1 cellular context compared by ENCODE assay signal in the genomic region with DNA sequence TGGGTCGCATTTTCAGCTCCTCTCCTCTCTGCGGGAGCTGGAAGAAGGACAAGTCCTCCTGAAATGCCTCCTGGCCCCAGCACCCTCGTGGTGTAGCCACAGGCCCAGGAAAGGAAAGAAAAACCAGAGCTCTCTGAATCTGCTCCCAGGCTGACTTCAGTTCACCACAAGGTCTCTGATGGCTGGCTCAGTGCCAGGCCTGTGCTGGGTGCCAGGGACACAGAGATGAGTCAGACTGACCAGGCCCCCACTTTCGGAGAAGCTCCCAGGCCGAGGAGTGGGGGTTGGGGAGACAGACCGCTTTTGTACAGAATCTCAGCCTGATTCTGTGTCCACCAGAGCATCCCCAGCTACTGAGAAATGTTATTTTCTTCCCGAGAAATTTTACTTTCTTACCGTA.
TF ChIP-seq lines count a peak whose summit lies in the region.

No MANE protein-coding gene starts in this region.

TF ChIP-seq in HEK293, 187 proteins besides CTCF, POLR2A, EP300 and RAD21 (continued from another document):
- TF ChIP-seq, protein P1, sequence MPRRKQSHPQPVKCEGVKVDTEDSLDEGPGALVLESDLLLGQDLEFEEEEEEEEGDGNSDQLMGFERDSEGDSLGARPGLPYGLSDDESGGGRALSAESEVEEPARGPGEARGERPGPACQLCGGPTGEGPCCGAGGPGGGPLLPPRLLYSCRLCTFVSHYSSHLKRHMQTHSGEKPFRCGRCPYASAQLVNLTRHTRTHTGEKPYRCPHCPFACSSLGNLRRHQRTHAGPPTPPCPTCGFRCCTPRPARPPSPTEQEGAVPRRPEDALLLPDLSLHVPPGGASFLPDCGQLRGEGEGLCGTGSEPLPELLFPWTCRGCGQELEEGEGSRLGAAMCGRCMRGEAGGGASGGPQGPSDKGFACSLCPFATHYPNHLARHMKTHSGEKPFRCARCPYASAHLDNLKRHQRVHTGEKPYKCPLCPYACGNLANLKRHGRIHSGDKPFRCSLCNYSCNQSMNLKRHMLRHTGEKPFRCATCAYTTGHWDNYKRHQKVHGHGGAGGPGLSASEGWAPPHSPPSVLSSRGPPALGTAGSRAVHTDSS (tag by site-specific recombination; IDR thresholded peaks at IDR 0.05) = no peak
- no peak for TF ChIP-seq ZBTB8A (tag by site-specific recombination; IDR thresholded peaks at IDR 0.05)
- TF ChIP-seq ZNF391 (tag by site-specific recombination; IDR thresholded peaks at IDR 0.05; ENCODE audit: borderline replicate concordance, low read depth) = no peak
- TF ChIP-seq ZNF140 (tag by site-specific recombination; IDR thresholded peaks at IDR 0.05) = no peak
- TF ChIP-seq ZNF292 (tag by site-specific recombination; IDR thresholded peaks at IDR 0.05; ENCODE audit: borderline replicate concordance, low read depth) = no peak
- no peak for TF ChIP-seq ZNF585B (tag by site-specific recombination; IDR thresholded peaks at IDR 0.05)
- TF ChIP-seq, protein P2, sequence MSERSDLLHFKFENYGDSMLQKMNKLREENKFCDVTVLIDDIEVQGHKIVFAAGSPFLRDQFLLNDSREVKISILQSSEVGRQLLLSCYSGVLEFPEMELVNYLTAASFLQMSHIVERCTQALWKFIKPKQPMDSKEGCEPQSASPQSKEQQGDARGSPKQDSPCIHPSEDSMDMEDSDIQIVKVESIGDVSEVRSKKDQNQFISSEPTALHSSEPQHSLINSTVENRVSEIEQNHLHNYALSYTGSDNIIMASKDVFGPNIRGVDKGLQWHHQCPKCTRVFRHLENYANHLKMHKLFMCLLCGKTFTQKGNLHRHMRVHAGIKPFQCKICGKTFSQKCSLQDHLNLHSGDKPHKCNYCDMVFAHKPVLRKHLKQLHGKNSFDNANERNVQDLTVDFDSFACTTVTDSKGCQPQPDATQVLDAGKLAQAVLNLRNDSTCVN (tag by site-specific recombination; optimal IDR thresholded peaks at IDR 0.05) = no peak
- TF ChIP-seq RBAK (tag by site-specific recombination; IDR thresholded peaks at IDR 0.05) = no peak
- TF ChIP-seq ZSCAN30 (tag by site-specific recombination; IDR thresholded peaks at IDR 0.05) = no peak
- TF ChIP-seq ZNF311 (tag by site-specific recombination; IDR thresholded peaks at IDR 0.05; ENCODE audit: borderline replicate concordance) = no peak
- no peak for TF ChIP-seq ZBTB7A (tag by site-specific recombination; IDR thresholded peaks at IDR 0.05; ENCODE audit: low read depth)
- TF ChIP-seq, protein P3, sequence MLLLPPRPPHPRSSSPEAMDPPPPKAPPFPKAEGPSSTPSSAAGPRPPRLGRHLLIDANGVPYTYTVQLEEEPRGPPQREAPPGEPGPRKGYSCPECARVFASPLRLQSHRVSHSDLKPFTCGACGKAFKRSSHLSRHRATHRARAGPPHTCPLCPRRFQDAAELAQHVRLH (tag by site-specific recombination; IDR thresholded peaks at IDR 0.05) = no peak
- peak; percentile 97 for TF ChIP-seq ZNF660 (tag by site-specific recombination; IDR thresholded peaks at IDR 0.05)
- TF ChIP-seq ZNF48 (tag by site-specific recombination; IDR thresholded peaks at IDR 0.05) = no peak
- no peak for TF ChIP-seq ZNF626 (tag by site-specific recombination; IDR thresholded peaks at IDR 0.05)
- no peak for TF ChIP-seq ZNF394 (tag by site-specific recombination; IDR thresholded peaks at IDR 0.05; ENCODE audit: borderline replicate concordance)
- no peak for TF ChIP-seq ZNF335 (tag by site-specific recombination; conservative IDR thresholded peaks at IDR 0.05)
- TF ChIP-seq, protein P4, sequence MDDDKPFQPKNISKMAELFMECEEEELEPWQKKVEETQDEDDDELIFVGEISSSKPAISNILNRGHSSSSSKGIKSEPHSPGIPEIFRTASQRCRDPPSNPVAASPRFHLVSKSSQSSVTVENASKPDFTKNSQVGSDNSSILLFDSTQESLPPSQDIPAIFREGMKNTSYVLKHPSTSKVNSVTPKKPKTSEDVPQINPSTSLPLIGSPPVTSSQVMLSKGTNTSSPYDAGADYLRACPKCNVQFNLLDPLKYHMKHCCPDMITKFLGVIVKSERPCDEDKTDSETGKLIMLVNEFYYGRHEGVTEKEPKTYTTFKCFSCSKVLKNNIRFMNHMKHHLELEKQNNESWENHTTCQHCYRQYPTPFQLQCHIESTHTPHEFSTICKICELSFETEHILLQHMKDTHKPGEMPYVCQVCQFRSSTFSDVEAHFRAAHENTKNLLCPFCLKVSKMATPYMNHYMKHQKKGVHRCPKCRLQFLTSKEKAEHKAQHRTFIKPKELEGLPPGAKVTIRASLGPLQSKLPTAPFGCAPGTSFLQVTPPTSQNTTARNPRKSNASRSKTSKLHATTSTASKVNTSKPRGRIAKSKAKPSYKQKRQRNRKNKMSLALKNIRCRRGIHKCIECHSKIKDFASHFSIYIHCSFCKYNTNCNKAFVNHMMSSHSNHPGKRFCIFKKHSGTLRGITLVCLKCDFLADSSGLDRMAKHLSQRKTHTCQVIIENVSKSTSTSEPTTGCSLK (tag by site-specific recombination; IDR thresholded peaks at IDR 0.05) = no peak
- no peak for TF ChIP-seq ZNF324 (tag by site-specific recombination; IDR thresholded peaks at IDR 0.05)
- no peak for TF ChIP-seq ZNF214 (tag by site-specific recombination; IDR thresholded peaks at IDR 0.05; ENCODE audit: borderline replicate concordance)
- TF ChIP-seq ZNF157 (tag by site-specific recombination; IDR thresholded peaks at IDR 0.05) = no peak
- TF ChIP-seq ZNF155 (tag by site-specific recombination; IDR thresholded peaks at IDR 0.05) = no peak
- no peak for TF ChIP-seq ZFP37 (tag by site-specific recombination; IDR thresholded peaks at IDR 0.05)
- TF ChIP-seq, protein P5, sequence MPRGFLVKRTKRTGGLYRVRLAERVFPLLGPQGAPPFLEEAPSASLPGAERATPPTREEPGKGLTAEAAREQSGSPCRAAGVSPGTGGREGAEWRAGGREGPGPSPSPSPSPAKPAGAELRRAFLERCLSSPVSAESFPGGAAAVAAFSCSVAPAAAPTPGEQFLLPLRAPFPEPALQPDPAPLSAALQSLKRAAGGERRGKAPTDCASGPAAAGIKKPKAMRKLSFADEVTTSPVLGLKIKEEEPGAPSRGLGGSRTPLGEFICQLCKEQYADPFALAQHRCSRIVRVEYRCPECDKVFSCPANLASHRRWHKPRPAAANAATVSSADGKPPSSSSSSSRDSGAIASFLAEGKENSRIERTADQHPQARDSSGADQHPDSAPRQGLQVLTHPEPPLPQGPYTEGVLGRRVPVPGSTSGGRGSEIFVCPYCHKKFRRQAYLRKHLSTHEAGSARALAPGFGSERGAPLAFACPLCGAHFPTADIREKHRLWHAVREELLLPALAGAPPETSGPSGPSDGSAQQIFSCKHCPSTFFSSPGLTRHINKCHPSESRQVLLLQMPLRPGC (tag by site-specific recombination; IDR thresholded peaks at IDR 0.05) = no peak
- TF ChIP-seq ZNF266 (tag by site-specific recombination; IDR thresholded peaks at IDR 0.05; ENCODE audit: low read depth) = no peak
- no peak for TF ChIP-seq WT1 (tag by site-specific recombination; IDR thresholded peaks at IDR 0.05)
- TF ChIP-seq ZFP69B (tag by site-specific recombination; IDR thresholded peaks at IDR 0.05) = no peak
- TF ChIP-seq, protein P6, sequence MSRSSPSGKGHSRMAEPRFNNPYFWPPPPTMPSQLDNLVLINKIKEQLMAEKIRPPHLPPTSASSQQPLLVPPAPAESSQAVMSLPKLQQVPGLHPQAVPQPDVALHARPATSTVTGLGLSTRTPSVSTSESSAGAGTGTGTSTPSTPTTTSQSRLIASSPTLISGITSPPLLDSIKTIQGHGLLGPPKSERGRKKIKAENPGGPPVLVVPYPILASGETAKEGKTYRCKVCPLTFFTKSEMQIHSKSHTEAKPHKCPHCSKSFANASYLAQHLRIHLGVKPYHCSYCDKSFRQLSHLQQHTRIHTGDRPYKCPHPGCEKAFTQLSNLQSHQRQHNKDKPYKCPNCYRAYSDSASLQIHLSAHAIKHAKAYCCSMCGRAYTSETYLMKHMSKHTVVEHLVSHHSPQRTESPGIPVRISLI (tag by site-specific recombination; IDR thresholded peaks at IDR 0.05) = no peak
- TF ChIP-seq MYNN (tag by site-specific recombination; IDR thresholded peaks at IDR 0.05; ENCODE audit: borderline replicate concordance) = no peak
- 0 out of 2 replicates have a peak, but pooled peaks have one; percentile 45 for TF ChIP-seq ZNF37A (tag by site-specific recombination; IDR thresholded peaks at IDR 0.05)
- TF ChIP-seq ZNF747 (tag by site-specific recombination; IDR thresholded peaks at IDR 0.05) = no peak
- TF ChIP-seq TRIM28 (IDR thresholded peaks at IDR 0.05; ENCODE audit: borderline replicate concordance, low read length) = no peak
- no peak for TF ChIP-seq ZNF221 (tag by site-specific recombination; IDR thresholded peaks at IDR 0.05; ENCODE audit: borderline replicate concordance)
- TF ChIP-seq, protein P7, sequence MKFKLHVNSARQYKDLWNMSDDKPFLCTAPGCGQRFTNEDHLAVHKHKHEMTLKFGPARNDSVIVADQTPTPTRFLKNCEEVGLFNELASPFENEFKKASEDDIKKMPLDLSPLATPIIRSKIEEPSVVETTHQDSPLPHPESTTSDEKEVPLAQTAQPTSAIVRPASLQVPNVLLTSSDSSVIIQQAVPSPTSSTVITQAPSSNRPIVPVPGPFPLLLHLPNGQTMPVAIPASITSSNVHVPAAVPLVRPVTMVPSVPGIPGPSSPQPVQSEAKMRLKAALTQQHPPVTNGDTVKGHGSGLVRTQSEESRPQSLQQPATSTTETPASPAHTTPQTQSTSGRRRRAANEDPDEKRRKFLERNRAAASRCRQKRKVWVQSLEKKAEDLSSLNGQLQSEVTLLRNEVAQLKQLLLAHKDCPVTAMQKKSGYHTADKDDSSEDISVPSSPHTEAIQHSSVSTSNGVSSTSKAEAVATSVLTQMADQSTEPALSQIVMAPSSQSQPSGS (tag by site-specific recombination; IDR thresholded peaks at IDR 0.05; ENCODE audit: low read depth) = no peak
- TF ChIP-seq, protein P8, sequence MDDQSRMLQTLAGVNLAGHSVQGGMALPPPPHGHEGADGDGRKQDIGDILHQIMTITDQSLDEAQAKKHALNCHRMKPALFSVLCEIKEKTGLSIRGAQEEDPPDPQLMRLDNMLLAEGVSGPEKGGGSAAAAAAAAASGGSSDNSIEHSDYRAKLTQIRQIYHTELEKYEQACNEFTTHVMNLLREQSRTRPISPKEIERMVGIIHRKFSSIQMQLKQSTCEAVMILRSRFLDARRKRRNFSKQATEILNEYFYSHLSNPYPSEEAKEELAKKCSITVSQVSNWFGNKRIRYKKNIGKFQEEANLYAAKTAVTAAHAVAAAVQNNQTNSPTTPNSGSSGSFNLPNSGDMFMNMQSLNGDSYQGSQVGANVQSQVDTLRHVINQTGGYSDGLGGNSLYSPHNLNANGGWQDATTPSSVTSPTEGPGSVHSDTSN (CRISPR knock-in tag; IDR thresholded peaks at IDR 0.05) = no peak
- peak; percentile 80; the same call in 1 of the 2 replicates for TF ChIP-seq ZNF184 (tag by site-specific recombination; IDR thresholded peaks at IDR 0.05)
- TF ChIP-seq, protein P9, sequence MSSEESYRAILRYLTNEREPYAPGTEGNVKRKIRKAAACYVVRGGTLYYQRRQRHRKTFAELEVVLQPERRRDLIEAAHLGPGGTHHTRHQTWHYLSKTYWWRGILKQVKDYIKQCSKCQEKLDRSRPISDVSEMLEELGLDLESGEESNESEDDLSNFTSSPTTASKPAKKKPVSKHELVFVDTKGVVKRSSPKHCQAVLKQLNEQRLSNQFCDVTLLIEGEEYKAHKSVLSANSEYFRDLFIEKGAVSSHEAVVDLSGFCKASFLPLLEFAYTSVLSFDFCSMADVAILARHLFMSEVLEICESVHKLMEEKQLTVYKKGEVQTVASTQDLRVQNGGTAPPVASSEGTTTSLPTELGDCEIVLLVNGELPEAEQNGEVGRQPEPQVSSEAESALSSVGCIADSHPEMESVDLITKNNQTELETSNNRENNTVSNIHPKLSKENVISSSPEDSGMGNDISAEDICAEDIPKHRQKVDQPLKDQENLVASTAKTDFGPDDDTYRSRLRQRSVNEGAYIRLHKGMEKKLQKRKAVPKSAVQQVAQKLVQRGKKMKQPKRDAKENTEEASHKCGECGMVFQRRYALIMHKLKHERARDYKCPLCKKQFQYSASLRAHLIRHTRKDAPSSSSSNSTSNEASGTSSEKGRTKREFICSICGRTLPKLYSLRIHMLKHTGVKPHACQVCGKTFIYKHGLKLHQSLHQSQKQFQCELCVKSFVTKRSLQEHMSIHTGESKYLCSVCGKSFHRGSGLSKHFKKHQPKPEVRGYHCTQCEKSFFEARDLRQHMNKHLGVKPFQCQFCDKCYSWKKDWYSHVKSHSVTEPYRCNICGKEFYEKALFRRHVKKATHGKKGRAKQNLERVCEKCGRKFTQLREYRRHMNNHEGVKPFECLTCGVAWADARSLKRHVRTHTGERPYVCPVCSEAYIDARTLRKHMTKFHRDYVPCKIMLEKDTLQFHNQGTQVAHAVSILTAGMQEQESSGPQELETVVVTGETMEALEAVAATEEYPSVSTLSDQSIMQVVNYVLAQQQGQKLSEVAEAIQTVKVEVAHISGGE (tag by site-specific recombination; conservative IDR thresholded peaks at IDR 0.05; ENCODE audit: low read depth) = no peak
- TF ChIP-seq ZNF544 (tag by site-specific recombination; IDR thresholded peaks at IDR 0.05) = peak; percentile 73; the same call in 1 of the 2 replicates
- TF ChIP-seq ZNF791 (tag by site-specific recombination; IDR thresholded peaks at IDR 0.05) = no peak
- no peak for TF ChIP-seq ZNF423 (tag by site-specific recombination; IDR thresholded peaks at IDR 0.05)
- TF ChIP-seq, protein P10, sequence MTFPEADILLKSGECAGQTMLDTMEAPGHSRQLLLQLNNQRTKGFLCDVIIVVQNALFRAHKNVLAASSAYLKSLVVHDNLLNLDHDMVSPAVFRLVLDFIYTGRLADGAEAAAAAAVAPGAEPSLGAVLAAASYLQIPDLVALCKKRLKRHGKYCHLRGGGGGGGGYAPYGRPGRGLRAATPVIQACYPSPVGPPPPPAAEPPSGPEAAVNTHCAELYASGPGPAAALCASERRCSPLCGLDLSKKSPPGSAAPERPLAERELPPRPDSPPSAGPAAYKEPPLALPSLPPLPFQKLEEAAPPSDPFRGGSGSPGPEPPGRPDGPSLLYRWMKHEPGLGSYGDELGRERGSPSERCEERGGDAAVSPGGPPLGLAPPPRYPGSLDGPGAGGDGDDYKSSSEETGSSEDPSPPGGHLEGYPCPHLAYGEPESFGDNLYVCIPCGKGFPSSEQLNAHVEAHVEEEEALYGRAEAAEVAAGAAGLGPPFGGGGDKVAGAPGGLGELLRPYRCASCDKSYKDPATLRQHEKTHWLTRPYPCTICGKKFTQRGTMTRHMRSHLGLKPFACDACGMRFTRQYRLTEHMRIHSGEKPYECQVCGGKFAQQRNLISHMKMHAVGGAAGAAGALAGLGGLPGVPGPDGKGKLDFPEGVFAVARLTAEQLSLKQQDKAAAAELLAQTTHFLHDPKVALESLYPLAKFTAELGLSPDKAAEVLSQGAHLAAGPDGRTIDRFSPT (tag by site-specific recombination; IDR thresholded peaks at IDR 0.05) = no peak
- 0 out of 2 replicates have a peak, but pooled peaks have one; percentile 42 for TF ChIP-seq ZEB2 (tag by site-specific recombination; IDR thresholded peaks at IDR 0.05)
- peak; percentile 49 for TF ChIP-seq ZBTB17 (tag by site-specific recombination; IDR thresholded peaks at IDR 0.05)
- TF ChIP-seq ZNF658 (tag by site-specific recombination; IDR thresholded peaks at IDR 0.05) = no peak
- TF ChIP-seq HOXA7 (CRISPR knock-in tag; IDR thresholded peaks at IDR 0.05; ENCODE audit: borderline replicate concordance) = no peak
- TF ChIP-seq REPIN1 (tag by site-specific recombination; IDR thresholded peaks at IDR 0.05; ENCODE audit: low read depth) = no peak
- no peak for TF ChIP-seq ZNF701 (tag by site-specific recombination; IDR thresholded peaks at IDR 0.05)
